Comparison of ENCODE assay signal across 29 cellular contexts in the genomic region with DNA sequence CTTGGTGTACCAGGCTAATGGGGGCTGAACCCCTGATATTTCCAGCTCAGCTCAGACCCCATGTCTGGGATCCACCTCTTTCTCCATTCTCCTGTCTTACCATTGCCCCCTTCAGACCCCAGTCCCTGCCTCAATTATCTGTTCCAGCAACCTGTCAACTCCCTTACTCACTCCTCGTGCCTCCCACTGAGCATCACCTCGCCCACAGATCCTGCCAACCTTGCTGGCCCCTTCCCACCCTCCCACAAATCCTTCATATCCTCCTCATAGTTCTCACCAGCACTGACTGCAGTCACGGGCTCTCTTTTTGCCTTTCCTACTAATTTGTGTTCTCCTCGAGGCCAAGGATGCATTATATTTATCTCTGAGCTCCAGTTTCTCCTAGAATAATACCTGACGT.
"Had no signal": no experiment of that assay in that cellular context is flagged by ENCODE, and none has a peak within 500 bp of the region (broad histone marks: within the 10 kb centered on the region; RNA-seq: fewer than 3 reads in every experiment).

No MANE protein-coding gene starts in this region.

- H3K36me3 ChIP-seq: colonic mucosa, esophagus muscularis mucosa, esophagus squamous epithelium, gastrocnemius medialis, gastroesophageal sphincter, heart left ventricle, heart right ventricle had no signal

- H3K9me3 Mint-ChIP-seq: dendritic cell treated with granulocyte-macrophage colony-stimulating factor and Interleukin-4, amounts not matched to agents 40 ng/mL and 50 ng/mL, for 4 days; effector memory CD8-positive, alpha-beta T cell; endodermal cell had no signal

- FAIRE-seq: colon, endometrium, endothelial cell of umbilical vein, frontal cortex had no signal

- H3K4me3 ChIP-seq: colonic mucosa, coronary artery, dorsolateral prefrontal cortex, esophagus muscularis mucosa, esophagus squamous epithelium, gastrocnemius medialis, gastroesophageal sphincter, heart left ventricle, heart right ventricle had no signal

- H3K4me3 Mint-ChIP-seq: dendritic cell treated with granulocyte-macrophage colony-stimulating factor and Interleukin-4, amounts not matched to agents 40 ng/mL and 50 ng/mL, for 4 days; effector memory CD8-positive, alpha-beta T cell; endodermal cell had no signal

- H3K4me1 ChIP-seq: colonic mucosa, esophagus squamous epithelium, foreskin keratinocyte, gastrocnemius medialis, heart left ventricle, heart right ventricle had no signal

- H3K9me3 ChIP-seq: colonic mucosa, esophagus muscularis mucosa, esophagus squamous epithelium, gastrocnemius medialis, gastroesophageal sphincter, heart left ventricle, heart right ventricle had no signal

- H3K27ac ChIP-seq: colonic mucosa, coronary artery, epithelial cell of prostate, esophagus muscularis mucosa, esophagus squamous epithelium, foreskin keratinocyte, gastrocnemius medialis, gastroesophageal sphincter, heart left ventricle, heart right ventricle had no signal

- H3K27ac Mint-ChIP-seq: dendritic cell treated with granulocyte-macrophage colony-stimulating factor and Interleukin-4, amounts not matched to agents 40 ng/mL and 50 ng/mL, for 4 days; effector memory CD8-positive, alpha-beta T cell; endodermal cell had no signal

- ATAC-seq: effector memory CD8-positive, alpha-beta T cell; esophagus mucosa; foreskin keratinocyte; gastrocnemius medialis; gastroesophageal sphincter; heart left ventricle; heart right ventricle had no signal

- DNase-seq: colonic mucosa; cortex of kidney; dermis blood vessel endothelial cell; dorsolateral prefrontal cortex; effector CD4-positive, alpha-beta T cell; effector CD8-positive, alpha-beta T cell; effector memory CD4-positive, alpha-beta T cell; effector memory CD8-positive, alpha-beta T cell; endodermal cell; erythroblast; esophagus squamous epithelium; foreskin fibroblast; foreskin keratinocyte; foreskin melanocyte; gastrocnemius medialis; glutamatergic neuron; head of caudate nucleus; heart left ventricle; heart right ventricle had no signal

- H3K27me3 ChIP-seq: colonic mucosa, esophagus muscularis mucosa, foreskin keratinocyte had no signal
